ENCODE assay signal across 10 cellular contexts in genomic region chr4:41880840-41881831, GRCh38. TPM values are rescaled to one million over a fixed set of nuclear protein-coding genes. Genes with fewer than 3 reads are reported as not detected.
DNase-seq lines count a peak whose midpoint lies in the region; ATAC-seq and TF ChIP-seq lines count a peak whose summit lies in the region.
"Had no signal": no experiment of that assay in that cellular context is flagged by ENCODE, and none has a peak within 500 bp of the region (broad histone marks: within the 10 kb centered on the region; RNA-seq: fewer than 3 reads in every experiment).

No MANE protein-coding gene starts in this region.

- no peaks in the 10 kb centered on the region for H3K9me3 ChIP-seq in naive thymus-derived CD4-positive, alpha-beta T cell (ENCODE audit: control insufficient read depth in 2 of 3, low read length in 3 of 3)

- H3K27me3 Mint-ChIP-seq in naive thymus-derived CD4-positive, alpha-beta T cell, result peaks cover 49 to 88% (median 68%) of the 10 kb centered on the region in 5 donors

- DNase-seq in GM13976 (ENCODE audit: low spot score) (peak; percentile 43), dorsolateral prefrontal cortex (no peak), GM13977 (ENCODE audit: low spot score) (no peak), GOT3 (lab: John Stamatoyannopoulos, UW) (no peak)
- DNase-seq in naive thymus-derived CD4-positive, alpha-beta T cell, result no peak
- DNase-seq in central memory CD4-positive, alpha-beta T cell, result no peak
- DNase-seq in stimulated activated CD4-positive, alpha-beta T cell treated with anti-CD3 and anti-CD28 coated beads, Interleukin-4, amount 100 ng/mL, for 4 hours, result no peak
- DNase-seq: T1000 had no signal

- no peak for ATAC-seq in naive thymus-derived CD4-positive, alpha-beta T cell
- ATAC-seq: foreskin keratinocyte had no signal

- peaks cover 2 to 33% (median 20%) of the 10 kb centered on the region in 7 donors for H3K4me1 Mint-ChIP-seq in naive thymus-derived CD4-positive, alpha-beta T cell

- peak overlapping the region in 1 of 9 donors; percentile 62 for H3K27ac Mint-ChIP-seq in naive thymus-derived CD4-positive, alpha-beta T cell

- H3K36me3 Mint-ChIP-seq in naive thymus-derived CD4-positive, alpha-beta T cell, result no peaks in the 10 kb centered on the region

- H3K4me3 ChIP-seq in ACC112 (ENCODE audit: low read depth, low read length) (peak overlapping the region; percentile 67), dorsolateral prefrontal cortex (peak overlapping the region in 58 of 59 donors; percentile 14 to 68 (median 50))
- H3K4me3 ChIP-seq in naive thymus-derived CD4-positive, alpha-beta T cell (ENCODE audit: low read length), result no peak overlapping the region

- intact Hi-C loops in dorsolateral prefrontal cortex (cut with DNase I), result loop anchor here in 1 of 2 donors (5.0 to 10.0 kb wide), 2 partner anchors 189 to 966 kb away; no protein-coding TSS in a partner anchor
- intact Hi-C loops in naive thymus-derived CD4-positive, alpha-beta T cell (cut with micrococcal nuclease), result loop anchor here in 1 of 2 donors (10.0 kb wide), 1 partner anchor 514 kb away; the partner anchor contains the start of gene SHISA3

- H3K36me3 ChIP-seq in ACC112 (ENCODE audit: insufficient read depth, low read length), result no peaks in the 10 kb centered on the region
- no peaks in the 10 kb centered on the region for H3K36me3 ChIP-seq in naive thymus-derived CD4-positive, alpha-beta T cell (ENCODE audit: control insufficient read depth in 2 of 3, insufficient read depth in 3 of 3, low read length in 3 of 3)

- CTCF ChIA-PET in naive thymus-derived CD4-positive, alpha-beta T cell (lab: Charles Lee), result no interaction called here

- no peaks in the 10 kb centered on the region for H3K79me2 ChIP-seq in ACC112 (ENCODE audit: control insufficient read depth, insufficient read depth, low read length, unreplicated experiment)

- TF ChIP-seq CTCF in GM13976 (IDR thresholded peaks at IDR 0.05; ENCODE audit: borderline replicate concordance, control extremely low read depth, extremely low read depth, insufficient read depth, missing control alignments), result no peak
- no peak for TF ChIP-seq CTCF in dorsolateral prefrontal cortex (IDR thresholded peaks at IDR 0.05 in 54 of 56, conservative IDR thresholded peaks at IDR 0.05 in 2 of 56; ENCODE audit: low read depth in 1 of 56, partially characterized antibody in 56 of 56)
- no peak for TF ChIP-seq CTCF in GM13977 (IDR thresholded peaks at IDR 0.05; ENCODE audit: extremely low read depth, insufficient read depth, missing control alignments)

- peak overlapping the region; percentile 45 to 82 (median 73) for H3K4me3 Mint-ChIP-seq in naive thymus-derived CD4-positive, alpha-beta T cell

- H3K9me3 Mint-ChIP-seq in naive thymus-derived CD4-positive, alpha-beta T cell, result peaks cover 0 to 4% (median 0%) of the 10 kb centered on the region in 11 donors

- POLR2A ChIA-PET in naive thymus-derived CD4-positive, alpha-beta T cell (lab: Charles Lee), result no interaction called here

- H3K4me1 ChIP-seq in ACC112 (ENCODE audit: control insufficient read depth, insufficient read depth, low read length, unreplicated experiment), result peaks cover 5% of the 10 kb centered on the region
- peaks cover 0 to 14% of the 10 kb centered on the region in 2 donors for H3K4me1 ChIP-seq in naive thymus-derived CD4-positive, alpha-beta T cell (ENCODE audit: control insufficient read depth in 2 of 2, insufficient read depth in 2 of 2, low read length in 2 of 2)
- H3K4me1 ChIP-seq: foreskin keratinocyte had no signal

- H2AFZ ChIP-seq in ACC112 (ENCODE audit: low read length, unreplicated experiment), result no peak overlapping the region

- H3K27me3 ChIP-seq in ACC112 (ENCODE audit: insufficient read depth, low read length), result peaks cover 93% of the 10 kb centered on the region
- H3K27me3 ChIP-seq in dorsolateral prefrontal cortex, result peaks cover 20 to 88% (median 70%) of the 10 kb centered on the region in 45 donors
- peaks cover 0 to 27% of the 10 kb centered on the region in 2 donors for H3K27me3 ChIP-seq in naive thymus-derived CD4-positive, alpha-beta T cell (ENCODE audit: control insufficient read depth in 2 of 2, insufficient read depth in 2 of 2, low read length in 2 of 2)

- in situ Hi-C loops in GM13976 (cut with MboI; ENCODE audit: low sequenced_read_pairs, unreplicated experiment) (loop anchor here (10.0 to 25.0 kb wide), 2 partner anchors 136 to 594 kb away; partner anchors contain the start of gene PHOX2B), GM13977 (cut with MboI; ENCODE audit: low pct_unique_long_range_greater_than_20kb, low sequenced_read_pairs, unreplicated experiment) (loop anchor here (10.0 to 25.0 kb wide), 2 partner anchors 196 to 594 kb away; no protein-coding TSS in a partner anchor)

- H3K27ac ChIP-seq in ACC112 (ENCODE audit: low read depth, low read length) (no peak overlapping the region), dorsolateral prefrontal cortex (no peak overlapping the region)
- H3K27ac ChIP-seq in naive thymus-derived CD4-positive, alpha-beta T cell (ENCODE audit: low read depth, low read length), result no peak overlapping the region
- H3K27ac ChIP-seq: foreskin keratinocyte had no signal

RNA-seq across cellular contexts. Expression of gene TMEM33, which starts 54.1 kb away (rescaled TPM):
- total RNA-seq in dorsolateral prefrontal cortex, result 10 to 100 TPM; 42.8 to 88.4 (median 63.7) TPM
- total RNA-seq in naive thymus-derived CD4-positive, alpha-beta T cell, result 10 to 100 TPM; 24.2 to 61.9 (median 39.6) TPM
- polyA plus RNA-seq in naive thymus-derived CD4-positive, alpha-beta T cell, result 10 to 100 TPM; 14.9 to 20.7 TPM
